1 cellular context compared by ENCODE assay signal in the genomic region with DNA sequence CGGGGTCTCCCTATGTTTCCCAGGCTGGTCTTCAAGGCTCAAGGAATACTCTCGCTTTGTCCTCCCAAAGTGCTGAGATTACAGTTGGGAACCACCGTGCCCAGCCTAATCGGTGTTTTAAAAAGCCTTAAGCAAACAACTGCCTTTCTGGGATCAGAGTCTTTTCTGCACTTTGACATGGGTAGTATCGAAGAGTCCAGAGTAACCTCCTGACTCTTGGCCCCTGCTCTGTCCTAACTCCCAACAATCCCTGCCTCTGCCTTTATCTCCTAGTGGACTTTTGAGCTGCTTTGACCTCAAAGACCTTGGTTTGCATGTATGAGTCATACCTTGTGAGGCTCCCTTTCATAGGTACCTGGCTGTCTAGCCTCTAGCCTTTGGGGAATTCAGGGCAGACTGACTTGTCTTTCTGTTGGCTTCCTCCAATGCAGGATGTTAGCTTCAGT.
A peak's percentile ranks its signal among the peaks of the same experiment; 100 is the strongest.
TF ChIP-seq lines count a peak whose summit lies in the region.

No MANE protein-coding gene starts in this region.

TF ChIP-seq in HepG2, 621 proteins besides CTCF, POLR2A, EP300 and RAD21 (continued from another document and continues in another):
- TF ChIP-seq, protein P1, sequence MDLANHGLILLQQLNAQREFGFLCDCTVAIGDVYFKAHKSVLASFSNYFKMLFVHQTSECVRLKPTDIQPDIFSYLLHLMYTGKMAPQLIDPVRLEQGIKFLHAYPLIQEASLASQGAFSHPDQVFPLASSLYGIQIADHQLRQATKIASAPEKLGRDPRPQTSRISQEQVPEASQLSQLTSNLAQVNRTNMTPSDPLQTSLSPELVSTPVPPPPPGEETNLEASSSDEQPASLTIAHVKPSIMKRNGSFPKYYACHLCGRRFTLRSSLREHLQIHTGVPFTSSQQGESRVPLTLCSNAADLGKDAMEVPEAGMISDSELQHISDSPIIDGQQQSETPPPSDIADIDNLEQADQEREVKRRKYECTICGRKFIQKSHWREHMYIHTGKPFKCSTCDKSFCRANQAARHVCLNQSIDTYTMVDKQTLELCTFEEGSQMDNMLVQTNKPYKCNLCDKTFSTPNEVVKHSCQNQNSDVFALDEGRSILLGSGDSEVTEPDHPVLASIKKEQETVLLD (CRISPR knock-in tag; IDR thresholded peaks at IDR 0.05; ENCODE audit: low read depth) = no peak
- TF ChIP-seq SMARCE1 (IDR thresholded peaks at IDR 0.05; ENCODE audit: borderline replicate concordance) (no peak), SPEN (CRISPR knock-in tag; IDR thresholded peaks at IDR 0.05; ENCODE audit: low read depth) (peak; percentile 50; the same call in 1 of the 2 replicates), SNAI1 (CRISPR knock-in tag; IDR thresholded peaks at IDR 0.05; ENCODE audit: borderline replicate concordance) (no peak), ZNF749 (CRISPR knock-in tag; IDR thresholded peaks at IDR 0.05; ENCODE audit: borderline replicate concordance) (no peak), ZNF235 (CRISPR knock-in tag; IDR thresholded peaks at IDR 0.05; ENCODE audit: borderline replicate concordance) (no peak), HHEX (CRISPR knock-in tag; IDR thresholded peaks at IDR 0.05) (peak; percentile 57; the same call in 1 of the 2 replicates), SALL1 (CRISPR knock-in tag; IDR thresholded peaks at IDR 0.05) (peak; percentile 98), ZBTB4 (CRISPR knock-in tag; IDR thresholded peaks at IDR 0.05; ENCODE audit: borderline replicate concordance) (no peak), KLF13 (CRISPR knock-in tag; IDR thresholded peaks at IDR 0.05) (no peak), ZNF557 (CRISPR knock-in tag; IDR thresholded peaks at IDR 0.05) (no peak), KDM3A (CRISPR knock-in tag; IDR thresholded peaks at IDR 0.05; ENCODE audit: low read depth) (peak; percentile 52; the same call in 1 of the 2 replicates), KAT7 (CRISPR knock-in tag; IDR thresholded peaks at IDR 0.05; ENCODE audit: borderline replicate concordance) (no peak), NCOR1 (IDR thresholded peaks at IDR 0.05; ENCODE audit: borderline replicate concordance, low read length) (peak; percentile 97), RBAK (CRISPR knock-in tag; IDR thresholded peaks at IDR 0.05) (no peak), ZNF180 (CRISPR knock-in tag; IDR thresholded peaks at IDR 0.05; ENCODE audit: borderline replicate concordance, low read depth) (no peak), MAFK (conservative IDR thresholded peaks at IDR 0.05 in 1 of 2, IDR thresholded peaks at IDR 0.05 in 1 of 2; ENCODE audit: low read length in 2 of 2) (peak in 1 of 2 experiments; percentile 36; a peak in 1 of 4 replicates), SMC3 (IDR thresholded peaks at IDR 0.05; ENCODE audit: low read length) (peak; percentile 38), ZNF432 (CRISPR knock-in tag; IDR thresholded peaks at IDR 0.05; ENCODE audit: borderline replicate concordance) (no peak), MTA3 (CRISPR knock-in tag; IDR thresholded peaks at IDR 0.05) (no peak), MTF1 (CRISPR knock-in tag; IDR thresholded peaks at IDR 0.05) (no peak), MED8 (CRISPR knock-in tag; IDR thresholded peaks at IDR 0.05; ENCODE audit: insufficient replicate concordance) (no peak), ELF3 (CRISPR knock-in tag; IDR thresholded peaks at IDR 0.05) (peak; percentile 73), JDP2 (CRISPR knock-in tag; IDR thresholded peaks at IDR 0.05; ENCODE audit: borderline replicate concordance) (no peak), MNT (IDR thresholded peaks at IDR 0.05) (no peak), FOSL2 (CRISPR knock-in tag; IDR thresholded peaks at IDR 0.05) (peak; percentile 100), CHCHD3 (CRISPR knock-in tag; IDR thresholded peaks at IDR 0.05) (no peak), SOX13 (IDR thresholded peaks at IDR 0.05) (peak; percentile 86), SOX13 (CRISPR knock-in tag; conservative IDR thresholded peaks at IDR 0.05 in 1 of 2, IDR thresholded peaks at IDR 0.05 in 1 of 2) (peak in 1 of 2 experiments; percentile 95; a peak in 2 of 4 replicates), ZNF780A (CRISPR knock-in tag; IDR thresholded peaks at IDR 0.05) (no peak), ZNF354B (CRISPR knock-in tag; IDR thresholded peaks at IDR 0.05) (no peak), CENPT (CRISPR knock-in tag; IDR thresholded peaks at IDR 0.05; ENCODE audit: low read depth) (no peak), NR1H2 (CRISPR knock-in tag; IDR thresholded peaks at IDR 0.05; ENCODE audit: borderline replicate concordance, low read depth) (no peak), TCF7 (IDR thresholded peaks at IDR 0.05; ENCODE audit: low read depth) (peak; percentile 92), ZNF773 (CRISPR knock-in tag; IDR thresholded peaks at IDR 0.05; ENCODE audit: borderline replicate concordance) (no peak), MAF1 (CRISPR knock-in tag; IDR thresholded peaks at IDR 0.05; ENCODE audit: borderline replicate concordance) (no peak), ATRX (CRISPR knock-in tag; IDR thresholded peaks at IDR 0.05; ENCODE audit: borderline replicate concordance) (no peak), ZNF468 (CRISPR knock-in tag; IDR thresholded peaks at IDR 0.05) (no peak), PTBP1 (IDR thresholded peaks at IDR 0.05; ENCODE audit: low read depth, low read length, poor library complexity, severe bottlenecking) (no peak), TAF1 (CRISPR knock-in tag; IDR thresholded peaks at IDR 0.05) (no peak), ARHGAP35 (CRISPR knock-in tag; IDR thresholded peaks at IDR 0.05; ENCODE audit: borderline replicate concordance) (no peak), SIN3B (IDR thresholded peaks at IDR 0.05; ENCODE audit: low read length) (no peak), KDM2A (CRISPR knock-in tag; IDR thresholded peaks at IDR 0.05; ENCODE audit: borderline replicate concordance, low read depth) (peak; percentile 57; the same call in 1 of the 2 replicates), NR2F2 (IDR thresholded peaks at IDR 0.05; ENCODE audit: borderline replicate concordance, low read depth) (peak; percentile 99), ZNF33B (CRISPR knock-in tag; IDR thresholded peaks at IDR 0.05) (no peak), PCBP1 (IDR thresholded peaks at IDR 0.05; ENCODE audit: borderline replicate concordance, low read depth, low read length) (no peak)
- TF ChIP-seq, protein P2, sequence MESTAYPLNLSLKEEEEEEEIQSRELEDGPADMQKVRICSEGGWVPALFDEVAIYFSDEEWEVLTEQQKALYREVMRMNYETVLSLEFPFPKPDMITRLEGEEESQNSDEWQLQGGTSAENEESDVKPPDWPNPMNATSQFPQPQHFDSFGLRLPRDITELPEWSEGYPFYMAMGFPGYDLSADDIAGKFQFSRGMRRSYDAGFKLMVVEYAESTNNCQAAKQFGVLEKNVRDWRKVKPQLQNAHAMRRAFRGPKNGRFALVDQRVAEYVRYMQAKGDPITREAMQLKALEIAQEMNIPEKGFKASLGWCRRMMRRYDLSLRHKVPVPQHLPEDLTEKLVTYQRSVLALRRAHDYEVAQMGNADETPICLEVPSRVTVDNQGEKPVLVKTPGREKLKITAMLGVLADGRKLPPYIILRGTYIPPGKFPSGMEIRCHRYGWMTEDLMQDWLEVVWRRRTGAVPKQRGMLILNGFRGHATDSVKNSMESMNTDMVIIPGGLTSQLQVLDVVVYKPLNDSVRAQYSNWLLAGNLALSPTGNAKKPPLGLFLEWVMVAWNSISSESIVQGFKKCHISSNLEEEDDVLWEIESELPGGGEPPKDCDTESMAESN (CRISPR knock-in tag; conservative IDR thresholded peaks at IDR 0.05) = no peak
- TF ChIP-seq, protein P3, sequence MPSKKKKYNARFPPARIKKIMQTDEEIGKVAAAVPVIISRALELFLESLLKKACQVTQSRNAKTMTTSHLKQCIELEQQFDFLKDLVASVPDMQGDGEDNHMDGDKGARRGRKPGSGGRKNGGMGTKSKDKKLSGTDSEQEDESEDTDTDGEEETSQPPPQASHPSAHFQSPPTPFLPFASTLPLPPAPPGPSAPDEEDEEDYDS (CRISPR knock-in tag; IDR thresholded peaks at IDR 0.05) = peak; percentile 63; the same call in 1 of the 2 replicates
- TF ChIP-seq, protein P4, sequence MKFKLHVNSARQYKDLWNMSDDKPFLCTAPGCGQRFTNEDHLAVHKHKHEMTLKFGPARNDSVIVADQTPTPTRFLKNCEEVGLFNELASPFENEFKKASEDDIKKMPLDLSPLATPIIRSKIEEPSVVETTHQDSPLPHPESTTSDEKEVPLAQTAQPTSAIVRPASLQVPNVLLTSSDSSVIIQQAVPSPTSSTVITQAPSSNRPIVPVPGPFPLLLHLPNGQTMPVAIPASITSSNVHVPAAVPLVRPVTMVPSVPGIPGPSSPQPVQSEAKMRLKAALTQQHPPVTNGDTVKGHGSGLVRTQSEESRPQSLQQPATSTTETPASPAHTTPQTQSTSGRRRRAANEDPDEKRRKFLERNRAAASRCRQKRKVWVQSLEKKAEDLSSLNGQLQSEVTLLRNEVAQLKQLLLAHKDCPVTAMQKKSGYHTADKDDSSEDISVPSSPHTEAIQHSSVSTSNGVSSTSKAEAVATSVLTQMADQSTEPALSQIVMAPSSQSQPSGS (CRISPR knock-in tag; IDR thresholded peaks at IDR 0.05) = peak; percentile 94
- TF ChIP-seq, protein P5, sequence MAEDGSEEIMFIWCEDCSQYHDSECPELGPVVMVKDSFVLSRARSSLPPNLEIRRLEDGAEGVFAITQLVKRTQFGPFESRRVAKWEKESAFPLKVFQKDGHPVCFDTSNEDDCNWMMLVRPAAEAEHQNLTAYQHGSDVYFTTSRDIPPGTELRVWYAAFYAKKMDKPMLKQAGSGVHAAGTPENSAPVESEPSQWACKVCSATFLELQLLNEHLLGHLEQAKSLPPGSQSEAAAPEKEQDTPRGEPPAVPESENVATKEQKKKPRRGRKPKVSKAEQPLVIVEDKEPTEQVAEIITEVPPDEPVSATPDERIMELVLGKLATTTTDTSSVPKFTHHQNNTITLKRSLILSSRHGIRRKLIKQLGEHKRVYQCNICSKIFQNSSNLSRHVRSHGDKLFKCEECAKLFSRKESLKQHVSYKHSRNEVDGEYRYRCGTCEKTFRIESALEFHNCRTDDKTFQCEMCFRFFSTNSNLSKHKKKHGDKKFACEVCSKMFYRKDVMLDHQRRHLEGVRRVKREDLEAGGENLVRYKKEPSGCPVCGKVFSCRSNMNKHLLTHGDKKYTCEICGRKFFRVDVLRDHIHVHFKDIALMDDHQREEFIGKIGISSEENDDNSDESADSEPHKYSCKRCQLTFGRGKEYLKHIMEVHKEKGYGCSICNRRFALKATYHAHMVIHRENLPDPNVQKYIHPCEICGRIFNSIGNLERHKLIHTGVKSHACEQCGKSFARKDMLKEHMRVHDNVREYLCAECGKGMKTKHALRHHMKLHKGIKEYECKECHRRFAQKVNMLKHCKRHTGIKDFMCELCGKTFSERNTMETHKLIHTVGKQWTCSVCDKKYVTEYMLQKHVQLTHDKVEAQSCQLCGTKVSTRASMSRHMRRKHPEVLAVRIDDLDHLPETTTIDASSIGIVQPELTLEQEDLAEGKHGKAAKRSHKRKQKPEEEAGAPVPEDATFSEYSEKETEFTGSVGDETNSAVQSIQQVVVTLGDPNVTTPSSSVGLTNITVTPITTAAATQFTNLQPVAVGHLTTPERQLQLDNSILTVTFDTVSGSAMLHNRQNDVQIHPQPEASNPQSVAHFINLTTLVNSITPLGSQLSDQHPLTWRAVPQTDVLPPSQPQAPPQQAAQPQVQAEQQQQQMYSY (CRISPR knock-in tag; IDR thresholded peaks at IDR 0.05) = no peak
- TF ChIP-seq, protein P6, sequence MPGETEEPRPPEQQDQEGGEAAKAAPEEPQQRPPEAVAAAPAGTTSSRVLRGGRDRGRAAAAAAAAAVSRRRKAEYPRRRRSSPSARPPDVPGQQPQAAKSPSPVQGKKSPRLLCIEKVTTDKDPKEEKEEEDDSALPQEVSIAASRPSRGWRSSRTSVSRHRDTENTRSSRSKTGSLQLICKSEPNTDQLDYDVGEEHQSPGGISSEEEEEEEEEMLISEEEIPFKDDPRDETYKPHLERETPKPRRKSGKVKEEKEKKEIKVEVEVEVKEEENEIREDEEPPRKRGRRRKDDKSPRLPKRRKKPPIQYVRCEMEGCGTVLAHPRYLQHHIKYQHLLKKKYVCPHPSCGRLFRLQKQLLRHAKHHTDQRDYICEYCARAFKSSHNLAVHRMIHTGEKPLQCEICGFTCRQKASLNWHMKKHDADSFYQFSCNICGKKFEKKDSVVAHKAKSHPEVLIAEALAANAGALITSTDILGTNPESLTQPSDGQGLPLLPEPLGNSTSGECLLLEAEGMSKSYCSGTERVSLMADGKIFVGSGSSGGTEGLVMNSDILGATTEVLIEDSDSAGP (CRISPR knock-in tag; IDR thresholded peaks at IDR 0.05; ENCODE audit: borderline replicate concordance) = no peak
- TF ChIP-seq, protein P7, sequence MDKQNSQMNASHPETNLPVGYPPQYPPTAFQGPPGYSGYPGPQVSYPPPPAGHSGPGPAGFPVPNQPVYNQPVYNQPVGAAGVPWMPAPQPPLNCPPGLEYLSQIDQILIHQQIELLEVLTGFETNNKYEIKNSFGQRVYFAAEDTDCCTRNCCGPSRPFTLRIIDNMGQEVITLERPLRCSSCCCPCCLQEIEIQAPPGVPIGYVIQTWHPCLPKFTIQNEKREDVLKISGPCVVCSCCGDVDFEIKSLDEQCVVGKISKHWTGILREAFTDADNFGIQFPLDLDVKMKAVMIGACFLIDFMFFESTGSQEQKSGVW (CRISPR knock-in tag; IDR thresholded peaks at IDR 0.05; ENCODE audit: borderline replicate concordance) = no peak
